28 cellular contexts compared by ENCODE assay signal in the genomic region with DNA sequence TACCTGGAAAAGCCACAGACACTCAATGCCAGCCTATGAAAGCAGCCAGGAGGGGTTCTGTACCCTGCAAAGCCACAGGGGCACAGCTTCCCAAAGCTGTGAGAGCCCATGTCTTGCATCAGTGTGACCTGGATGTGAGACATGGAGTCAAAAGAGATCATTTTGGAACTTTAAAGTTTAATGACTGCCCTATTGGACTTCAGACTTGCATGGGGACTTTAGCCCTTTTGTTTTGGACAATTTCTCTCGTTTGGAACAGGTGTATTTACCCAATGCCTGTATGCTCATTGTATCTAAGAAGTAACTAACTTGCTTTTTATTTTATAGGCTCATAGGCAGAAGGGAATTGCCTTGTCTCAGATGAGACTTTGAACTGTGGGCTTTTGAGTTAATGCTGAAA.
"Had no signal": no experiment of that assay in that cellular context is flagged by ENCODE, and none has a peak within 500 bp of the region (broad histone marks: within the 10 kb centered on the region; RNA-seq: fewer than 3 reads in every experiment).

No MANE protein-coding gene starts in this region.

- ATAC-seq: effector memory CD8-positive, alpha-beta T cell; esophagus mucosa; foreskin keratinocyte; gastrocnemius medialis; gastroesophageal sphincter; heart left ventricle; heart right ventricle had no signal

- H3K9me3 ChIP-seq: colonic mucosa, esophagus muscularis mucosa, esophagus squamous epithelium, gastrocnemius medialis, gastroesophageal sphincter had no signal

- DNase-seq: colonic mucosa; cortex of kidney; dermis blood vessel endothelial cell; dorsolateral prefrontal cortex; effector CD4-positive, alpha-beta T cell; effector CD8-positive, alpha-beta T cell; effector memory CD4-positive, alpha-beta T cell; effector memory CD8-positive, alpha-beta T cell; endodermal cell; erythroblast; esophagus squamous epithelium; foreskin fibroblast; foreskin keratinocyte; foreskin melanocyte; gastrocnemius medialis; glutamatergic neuron; head of caudate nucleus; heart left ventricle; heart right ventricle had no signal

- FAIRE-seq: colon, endometrium, endothelial cell of umbilical vein, frontal cortex had no signal

- H3K27me3 ChIP-seq: colonic mucosa, dorsolateral prefrontal cortex, esophagus muscularis mucosa, esophagus squamous epithelium, foreskin keratinocyte, gastrocnemius medialis, gastroesophageal sphincter, heart left ventricle, heart right ventricle had no signal

- H3K4me1 ChIP-seq: colonic mucosa, esophagus squamous epithelium, foreskin keratinocyte, gastrocnemius medialis, gastroesophageal sphincter, heart left ventricle, heart right ventricle had no signal

- H3K27ac ChIP-seq: colonic mucosa, coronary artery, dorsolateral prefrontal cortex, epithelial cell of prostate, esophagus muscularis mucosa, esophagus squamous epithelium, foreskin keratinocyte, gastrocnemius medialis, gastroesophageal sphincter, heart left ventricle, heart right ventricle had no signal

- H3K4me3 ChIP-seq: colonic mucosa, coronary artery, dorsolateral prefrontal cortex, esophagus muscularis mucosa, esophagus squamous epithelium, gastrocnemius medialis, gastroesophageal sphincter, heart left ventricle, heart right ventricle had no signal

- H3K36me3 ChIP-seq: colonic mucosa, esophagus muscularis mucosa, esophagus squamous epithelium, gastrocnemius medialis, gastroesophageal sphincter, heart left ventricle, heart right ventricle had no signal
